Comparison of ENCODE assay signal across 18 cellular contexts in genomic region chr22:22820076-22820475, GRCh38.
DNase-seq lines count a peak whose midpoint lies in the region; ATAC-seq and TF ChIP-seq lines count a peak whose summit lies in the region.
"Had no signal": no experiment of that assay in that cellular context is flagged by ENCODE, and none has a peak within 500 bp of the region (broad histone marks: within the 10 kb centered on the region; RNA-seq: fewer than 3 reads in every experiment).

No MANE protein-coding gene starts in this region.

- H3K36me3 ChIP-seq in lower lobe of right lung (no peaks in the 10 kb centered on the region), H7 (replicated peaks; ENCODE audit: control insufficient read depth, insufficient read depth, low read length) (no peaks in the 10 kb centered on the region)
- H3K36me3 ChIP-seq: adrenal gland, WERI-Rb-1 had no signal

- peak overlapping the region; percentile 32 for H3K4me3 Mint-ChIP-seq in stimulated activated naive CD8-positive, alpha-beta T cell treated with anti-CD3 and anti-CD28 coated beads, Interleukin-15, Interleukin-2, amounts not matched to agents 100 ng/mL and 50 ng/mL, for 24 hours
- H3K4me3 Mint-ChIP-seq in T-helper 17 cell = peak overlapping the region; percentile 83
- H3K4me3 Mint-ChIP-seq: mesothelial cell of epicardium had no signal

- no peak for ATAC-seq in stimulated activated naive CD8-positive, alpha-beta T cell treated with anti-CD3 and anti-CD28 coated beads, Interleukin-15, Interleukin-2, amounts not matched to agents 100 U/mL and 50 U/mL, for 24 hours
- no peak for ATAC-seq in T-helper 17 cell
- ATAC-seq in lower lobe of right lung = no peak
- ATAC-seq in GM21447 (IDR thresholded peaks at IDR 0.05; ENCODE audit: unreplicated experiment) = no peak
- ATAC-seq: left colon had no signal

- H3K27ac Mint-ChIP-seq in stimulated activated naive CD8-positive, alpha-beta T cell treated with anti-CD3 and anti-CD28 coated beads, Interleukin-15, Interleukin-2, amounts not matched to agents 100 ng/mL and 50 ng/mL, for 24 hours = peak overlapping the region; percentile 74
- peak overlapping the region; percentile 94 for H3K27ac Mint-ChIP-seq in T-helper 17 cell
- H3K27ac Mint-ChIP-seq: mesothelial cell of epicardium had no signal

- H3K27me3 ChIP-seq in lower lobe of right lung (ENCODE audit: low read depth) (peaks cover 6% of the 10 kb centered on the region), H7 (ENCODE audit: control insufficient read depth, insufficient read depth, low read length) (peaks cover 6% of the 10 kb centered on the region)
- H3K27me3 ChIP-seq: adrenal gland had no signal

- H3K36me3 Mint-ChIP-seq in stimulated activated naive CD8-positive, alpha-beta T cell treated with anti-CD3 and anti-CD28 coated beads, Interleukin-15, Interleukin-2, amounts not matched to agents 100 ng/mL and 50 ng/mL, for 24 hours (ENCODE audit: low read depth) = no peaks in the 10 kb centered on the region
- H3K36me3 Mint-ChIP-seq in T-helper 17 cell (ENCODE audit: low read depth) = no peaks in the 10 kb centered on the region
- H3K36me3 Mint-ChIP-seq: mesothelial cell of epicardium had no signal

- H3K27ac ChIP-seq in lower lobe of right lung = peak overlapping the region; percentile 33
- H3K27ac ChIP-seq: adrenal gland, HL-60, WERI-Rb-1 had no signal

- no peaks in the 10 kb centered on the region for H3K9me3 Mint-ChIP-seq in stimulated activated naive CD8-positive, alpha-beta T cell treated with anti-CD3 and anti-CD28 coated beads, Interleukin-15, Interleukin-2, amounts not matched to agents 100 ng/mL and 50 ng/mL, for 24 hours
- H3K9me3 Mint-ChIP-seq: mesothelial cell of epicardium had no signal

- no peaks in the 10 kb centered on the region for H3K4me1 ChIP-seq in lower lobe of right lung
- H3K4me1 ChIP-seq: adrenal gland had no signal

- no peak for DNase-seq in stimulated activated naive CD8-positive, alpha-beta T cell treated with anti-CD3 and anti-CD28 coated beads, Interleukin-15, Interleukin-2, amounts not matched to agents 100 U/mL and 50 U/mL, for 24 hours
- DNase-seq in T-helper 17 cell (no peak), lower lobe of right lung (no peak), A172 (ENCODE audit: low spot score) (no peak), H7 (no peak)
- DNase-seq: adrenal gland, GF-D8, left colon, NCI-H1048, NCI-H2029 treated with DMSO at 0.1 percent for 48 hours, NCI-H446 treated with DMSO at 0.1 percent for 48 hours, retina, WERI-Rb-1 had no signal

- H3K27me3 Mint-ChIP-seq in stimulated activated naive CD8-positive, alpha-beta T cell treated with anti-CD3 and anti-CD28 coated beads, Interleukin-15, Interleukin-2, amounts not matched to agents 100 ng/mL and 50 ng/mL, for 24 hours = no peaks in the 10 kb centered on the region
- no peaks in the 10 kb centered on the region for H3K27me3 Mint-ChIP-seq in T-helper 17 cell

- intact Hi-C loops in lower lobe of right lung (cut with DNase I) = no loop called here

- H3K4me3 ChIP-seq in lower lobe of right lung (no peak overlapping the region), H7 (ENCODE audit: insufficient read depth, low read depth, low read length) (no peak overlapping the region)
- H3K4me3 ChIP-seq: adrenal gland, GM12878 had no signal

- H3K4me1 Mint-ChIP-seq in stimulated activated naive CD8-positive, alpha-beta T cell treated with anti-CD3 and anti-CD28 coated beads, Interleukin-15, Interleukin-2, amounts not matched to agents 100 ng/mL and 50 ng/mL, for 24 hours (ENCODE audit: low read depth) = peaks cover 93% of the 10 kb centered on the region
- peaks cover 76% of the 10 kb centered on the region for H3K4me1 Mint-ChIP-seq in T-helper 17 cell
- H3K4me1 Mint-ChIP-seq: mesothelial cell of epicardium had no signal

- no peak for TF ChIP-seq CTCF in lower lobe of right lung (IDR thresholded peaks at IDR 0.05)

- no peaks in the 10 kb centered on the region for H3K9me3 ChIP-seq in T-helper 17 cell (ENCODE audit: control insufficient read depth, low read length, poor library complexity, severe bottlenecking)
- no peaks in the 10 kb centered on the region for H3K9me3 ChIP-seq in lower lobe of right lung
- H3K9me3 ChIP-seq: adrenal gland had no signal
